ENCODE assay signal across 8 cellular contexts in genomic region chr12:112992541-112993398, GRCh38. TPM values are rescaled to one million over a fixed set of nuclear protein-coding genes. Genes with fewer than 3 reads are reported as not detected.
DNase-seq lines count a peak whose midpoint lies in the region; ATAC-seq, FAIRE-seq and TF ChIP-seq lines count a peak whose summit lies in the region.

No MANE protein-coding gene starts in this region.

- TF ChIP-seq RAD21 in A549 (conservative IDR thresholded peaks at IDR 0.05 in 1 of 2, IDR thresholded peaks at IDR 0.05 in 1 of 2), result peak; percentile 81 to 92
- peak; percentile 72 for TF ChIP-seq RAD21 in HepG2 (CRISPR knock-in tag; IDR thresholded peaks at IDR 0.05)

- WGBS in A549 (ENCODE audit: missing lambda C conversion rate), result 0% methylated on average over 2 of the region's 2 CpGs
- 0% methylated on average over 2 of the region's 2 CpGs for WGBS in HepG2 (ENCODE audit: low lambda C conversion rate)

- TF ChIP-seq CTCF in A549 (IDR thresholded peaks at IDR 0.05) (peak; percentile 81), WTC11 (IDR thresholded peaks at IDR 0.05) (peak; percentile 83), colonic mucosa (IDR thresholded peaks at IDR 0.05) (peak; percentile 85), HepG2 (CRISPR knock-in tag; IDR thresholded peaks at IDR 0.05) (peak; percentile 85)

- TF ChIP-seq POLR2A in A549 (IDR thresholded peaks at IDR 0.05; ENCODE audit: low read length), result no peak
- TF ChIP-seq POLR2A in GM12891 (IDR thresholded peaks at IDR 0.05; ENCODE audit: low read depth, low read length), result no peak
- TF ChIP-seq POLR2A in HepG2 (IDR thresholded peaks at IDR 0.05; ENCODE audit: insufficient read depth in 1 of 2, low read depth in 2 of 2, low read length in 2 of 2), result no peak

- H3K4me2 ChIP-seq in A549 (no peak overlapping the region), HepG2 (ENCODE audit: low read depth, low read length) (no peak overlapping the region)

- H3K27me3 ChIP-seq in colonic mucosa (no peaks in the 10 kb centered on the region), HepG2 (ENCODE audit: control insufficient read depth in 1 of 2, insufficient read depth in 2 of 2, low read length in 2 of 2) (0 out of 5 replicates have a peak, but pooled peaks cover 0 to 3% of the 10 kb centered on the region in 2 experiments)

- 0 out of 2 replicates have a peak, but pooled peaks cover 4% of the 10 kb centered on the region for H3K36me3 Mint-ChIP-seq in WTC11

- peaks cover 8% of the 10 kb centered on the region for H3K27me3 Mint-ChIP-seq in WTC11 (ENCODE audit: low read depth)

- peak; percentile 69 to 87; a peak in 4 of 6 replicates for ATAC-seq in A549
- peak; percentile 87 for ATAC-seq in WTC11
- ATAC-seq in HepG2, result peak; percentile 71
- ATAC-seq in GM21360 (IDR thresholded peaks at IDR 0.05; ENCODE audit: unreplicated experiment), result no peak

- no peak overlapping the region for H3K27ac ChIP-seq in A549
- no peak overlapping the region for H3K27ac ChIP-seq in colonic mucosa
- H3K27ac ChIP-seq in HepG2 (ENCODE audit: extremely low read length, insufficient read depth, low read length), result no peak overlapping the region

- intact Hi-C loops in colonic mucosa (cut with DNase I), result loop anchor here (5.0 kb wide), 1 partner anchor 40 kb away; no protein-coding TSS in a partner anchor
- intact Hi-C loops in HepG2 (cut with micrococcal nuclease; ENCODE audit: unreplicated experiment), result loop anchor here (1.0 to 2.0 kb wide), 3 partner anchors 39 to 106 kb away; no protein-coding TSS in a partner anchor

- TF ChIP-seq EP300 in A549 (IDR thresholded peaks at IDR 0.05), result no peak
- TF ChIP-seq EP300 in HepG2 (IDR thresholded peaks at IDR 0.05; ENCODE audit: low read depth in 2 of 2, low read length in 2 of 2), result no peak
- no peak for TF ChIP-seq EP300 in HepG2 (CRISPR knock-in tag; IDR thresholded peaks at IDR 0.05; ENCODE audit: borderline replicate concordance)

- DNase-seq in A549 (ENCODE audit: low read depth in 1 of 2, low spot score in 1 of 2), result peak; percentile 75 to 77
- no peak for DNase-seq in GM12891 (ENCODE audit: insufficient read length, low spot score)
- DNase-seq in NCI-H345 (lab: John Stamatoyannopoulos, UW), result peak; percentile 55
- DNase-seq in WTC11 (ENCODE audit: low spot score), result peak; percentile 83
- DNase-seq in colonic mucosa, result peak; percentile 72
- peak; percentile 63 for DNase-seq in HepG2 (ENCODE audit: low spot score)
- DNase-seq in stimulated activated CD8-positive, alpha-beta memory T cell treated with anti-CD3 and anti-CD28 coated beads, Interleukin-4, amount 100 ng/mL, for 24 hours (ENCODE audit: low read depth), result peak; percentile 26

- H3K36me3 ChIP-seq in colonic mucosa, result no peaks in the 10 kb centered on the region
- H3K36me3 ChIP-seq in HepG2 (replicated peaks in 1 of 2; ENCODE audit: control insufficient read depth in 1 of 2, insufficient read depth in 2 of 2, low read length in 2 of 2), result no peaks in the 10 kb centered on the region

- H3K4me3 ChIP-seq in A549 (no peak overlapping the region), colonic mucosa (no peak overlapping the region), HepG2 (replicated peaks in 1 of 3; ENCODE audit: insufficient read depth in 1 of 3, low read depth in 2 of 3, low read length in 3 of 3) (no peak overlapping the region)

- peaks cover 16% of the 10 kb centered on the region for H3K4me1 Mint-ChIP-seq in WTC11

- H3K4me1 ChIP-seq in A549, result no peaks in the 10 kb centered on the region
- no peaks in the 10 kb centered on the region for H3K4me1 ChIP-seq in colonic mucosa
- H3K4me1 ChIP-seq in HepG2 (ENCODE audit: insufficient read depth, low read length), result no peaks in the 10 kb centered on the region

- H3K9ac ChIP-seq in colonic mucosa (ENCODE audit: low read depth in 2 of 2, low read length in 2 of 2), result no peak overlapping the region
- no peak overlapping the region for H3K9ac ChIP-seq in HepG2 (ENCODE audit: insufficient read depth, low read depth, low read length)

- peaks cover 28% of the 10 kb centered on the region for H3K9me3 Mint-ChIP-seq in WTC11

- H3K79me2 ChIP-seq in HepG2 (ENCODE audit: insufficient read depth, low read length), result no peaks in the 10 kb centered on the region

- no TSS peak for BruUV-seq in HepG2 (replicated peaks; lab: Mats Ljungman, UMichigan)

- in situ Hi-C loops in HepG2 (cut with HindIII; ENCODE audit: extremely low pct_ligation_motif_present, low pct_unique_long_range_greater_than_20kb), result no loop called here

- no peaks in the 10 kb centered on the region for H4K20me1 ChIP-seq in HepG2 (ENCODE audit: insufficient read depth, low read length)

- H3K4me3 Mint-ChIP-seq in WTC11, result no peak overlapping the region

- CTCF ChIA-PET in A549 (lab: Yijun Ruan, JAX) (interaction anchor here (0.6 to 3.5 kb wide), 44 partner anchors 9 to 519 kb away, joined by 3 to 33 read pairs (median 4); partner anchors contain the start of genes DTX1, OAS2 and RASAL1), WTC11 (lab: Charles Lee) (interaction anchor here (0.5 to 3.7 kb wide), 98 partner anchors 8 to 795 kb away, joined by 3 to 52 read pairs (median 4); partner anchors contain the start of genes CFAP73, DDX54, DTX1 and OAS1), HepG2 (lab: Yijun Ruan, JAX; ENCODE audit: low intra/inter-chr PET ratio, low total read pairs) (interaction anchor here (1.2 to 4.2 kb wide), 3 partner anchors 10 to 92 kb away, joined by 5 to 44 read pairs (median 7); no protein-coding TSS in a partner anchor)

- POLR2A ChIA-PET in A549 (lab: Yijun Ruan, JAX), result interaction anchor here (1.0 kb wide), 1 partner anchor 161 kb away, joined by 3 read pairs; no protein-coding TSS in a partner anchor
- POLR2A ChIA-PET in WTC11 (lab: Charles Lee), result no interaction called here
- POLR2A ChIA-PET in HepG2 (lab: Yijun Ruan, JAX), result interaction anchor here (1.0 kb wide), 1 partner anchor 9 kb away, joined by 3 read pairs; no protein-coding TSS in a partner anchor

- peaks cover 6% of the 10 kb centered on the region for H3K9me3 ChIP-seq in A549
- H3K9me3 ChIP-seq in colonic mucosa, result no peaks in the 10 kb centered on the region
- H3K9me3 ChIP-seq in HepG2 (ENCODE audit: low read length), result no peaks in the 10 kb centered on the region

- H2AFZ ChIP-seq in HepG2 (ENCODE audit: low read length), result no peak overlapping the region

- H3K27ac Mint-ChIP-seq in WTC11, result no peak overlapping the region

- FAIRE-seq in A549 (lab: Jason Lieb, UNC) (no peak), GM12891 (lab: Jason Lieb, UNC) (peak; percentile 97), HepG2 (lab: Jason Lieb, UNC) (peak; percentile 85)

RNA-seq across cellular contexts. Expression of gene OAS2, which starts 14.5 kb away (rescaled TPM):
- polyA plus RNA-seq in A549 (2011; rRNA removed) (0.19 and 0.36 TPM in 2 replicates), A549 (2017; fragmentation: RNase III; extraction: RNeasy Plus Mini Kit Qiagen cat#74134 plus additional on column Dnase treatment) (0.05 TPM in 1 of 3 replicates, not detected in the others), HepG2 (2011; rRNA removed) (0.05 and 0.10 TPM in 2 replicates)
- polyA plus RNA-seq in A549 (2012; cell fraction: cytosol; rRNA removed), result 0.01 TPM in 2 replicates
- 0.10 and 0.16 TPM in 2 replicates for polyA plus RNA-seq in A549 (2012; cell fraction: nucleus; rRNA removed)
- 0.87 and 1.2 TPM in 2 replicates for polyA minus RNA-seq in A549 (2011; rRNA and poly(A)+ RNA removed)
- 53.3 TPM for polyA plus RNA-seq in GM12891 (2012; ENCODE audit: low read depth, missing spikeins)
- total RNA-seq in WTC11 (2021) (0.27 to 0.48 TPM (median 0.28 TPM) in 3 replicates), colonic mucosa (1 to 10 TPM; 3.0 to 3.2 TPM), HepG2 (2016; rRNA removed; fragmentation: Illumina TruSeq; extraction: Trizol) (0.24 and 0.44 TPM in 2 replicates)
- total RNA-seq in HepG2 (2016; cell fraction: cytosol; rRNA removed; fragmentation: Illumina TruSeq; extraction: Trizol; ENCODE audit: low read depth), result not detected in 2 replicates
- 0.11 TPM in 1 of 2 replicates, not detected in the other for total RNA-seq in HepG2 (2016; cell fraction: insoluble cytoplasmic fraction; rRNA removed; fragmentation: Illumina TruSeq; extraction: Trizol)
- total RNA-seq in HepG2 (2016; cell fraction: membrane; rRNA removed; fragmentation: Illumina TruSeq; extraction: Trizol), result 0.10 TPM in 1 of 2 replicates, not detected in the other
- not detected in 2 replicates for total RNA-seq in HepG2 (2016; cell fraction: nucleus; rRNA removed; fragmentation: Illumina TruSeq; extraction: Trizol)
- polyA plus RNA-seq in HepG2 (2011; cell fraction: cytosol; rRNA removed), result 0.07 and 0.09 TPM in 2 replicates
- polyA plus RNA-seq in HepG2 (2011; cell fraction: nucleus; rRNA removed), result 0.13 and 0.23 TPM in 2 replicates
- not detected in 2 replicates for polyA plus RNA-seq in HepG2 (2012)
- not detected in 2 replicates for polyA plus RNA-seq in HepG2 (2016; cell fraction: cytosol; fragmentation: Illumina TruSeq; extraction: Trizol; ENCODE audit: low read depth)
- 0.20 TPM in 1 of 2 replicates, not detected in the other for polyA plus RNA-seq in HepG2 (2016; cell fraction: insoluble cytoplasmic fraction; fragmentation: Illumina TruSeq; extraction: Trizol; ENCODE audit: low read depth)
- polyA plus RNA-seq in HepG2 (2016; cell fraction: membrane; fragmentation: Illumina TruSeq; extraction: Trizol; ENCODE audit: low read depth), result not detected in 2 replicates
- polyA plus RNA-seq in HepG2 (2016; cell fraction: nucleus; fragmentation: Illumina TruSeq; extraction: Trizol; ENCODE audit: insufficient read depth, low read depth), result not detected in 2 replicates
- 0.98 TPM in 1 of 2 replicates, not detected in the other for polyA minus RNA-seq in HepG2 (2011; rRNA and poly(A)+ RNA removed; ENCODE audit: low replicate concordance)
- polyA minus RNA-seq in HepG2 (2011; cell fraction: cytosol; rRNA and poly(A)+ RNA removed), result not detected in 2 replicates
- polyA minus RNA-seq in HepG2 (2011; cell fraction: nucleus; rRNA and poly(A)+ RNA removed), result not detected in 2 replicates

RNA-seq across cellular contexts. Expression of gene OAS3, which starts 54.5 kb away (rescaled TPM):
- 36.7 and 38.9 TPM in 2 replicates for polyA plus RNA-seq in A549 (2011; rRNA removed)
- 31.8 and 38.7 TPM in 2 replicates for polyA plus RNA-seq in A549 (2012; cell fraction: cytosol; rRNA removed)
- polyA plus RNA-seq in A549 (2012; cell fraction: nucleus; rRNA removed), result 46.2 and 52.9 TPM in 2 replicates
- 22.7 to 23.3 TPM (median 22.9 TPM) in 3 replicates for polyA plus RNA-seq in A549 (2017; fragmentation: RNase III; extraction: RNeasy Plus Mini Kit Qiagen cat#74134 plus additional on column Dnase treatment)
- polyA minus RNA-seq in A549 (2011; rRNA and poly(A)+ RNA removed), result 74.6 and 81.2 TPM in 2 replicates
- 24.1 TPM for polyA plus RNA-seq in GM12891 (2012; ENCODE audit: low read depth, missing spikeins)
- total RNA-seq in WTC11 (2021), result 1.2 to 1.6 TPM (median 1.4 TPM) in 3 replicates
- total RNA-seq in colonic mucosa, result 10 to 100 TPM; 15.2 to 39.1 TPM
- 10.5 and 16.7 TPM in 2 replicates for total RNA-seq in HepG2 (2016; rRNA removed; fragmentation: Illumina TruSeq; extraction: Trizol)
- total RNA-seq in HepG2 (2016; cell fraction: cytosol; rRNA removed; fragmentation: Illumina TruSeq; extraction: Trizol; ENCODE audit: low read depth), result 0.79 and 0.81 TPM in 2 replicates
- 11.3 and 14.6 TPM in 2 replicates for total RNA-seq in HepG2 (2016; cell fraction: insoluble cytoplasmic fraction; rRNA removed; fragmentation: Illumina TruSeq; extraction: Trizol)
- total RNA-seq in HepG2 (2016; cell fraction: membrane; rRNA removed; fragmentation: Illumina TruSeq; extraction: Trizol), result 3.8 and 3.9 TPM in 2 replicates
- 8.6 and 11.6 TPM in 2 replicates for total RNA-seq in HepG2 (2016; cell fraction: nucleus; rRNA removed; fragmentation: Illumina TruSeq; extraction: Trizol)
- 4.8 and 6.7 TPM in 2 replicates for polyA plus RNA-seq in HepG2 (2011; rRNA removed)
- polyA plus RNA-seq in HepG2 (2011; cell fraction: cytosol; rRNA removed), result 3.6 TPM in 2 replicates
- polyA plus RNA-seq in HepG2 (2011; cell fraction: nucleus; rRNA removed), result 16.1 and 17.1 TPM in 2 replicates
- polyA plus RNA-seq in HepG2 (2012), result 4.8 and 5.6 TPM in 2 replicates
- 0.70 and 0.71 TPM in 2 replicates for polyA plus RNA-seq in HepG2 (2016; cell fraction: cytosol; fragmentation: Illumina TruSeq; extraction: Trizol; ENCODE audit: low read depth)
- 12.8 and 14.3 TPM in 2 replicates for polyA plus RNA-seq in HepG2 (2016; cell fraction: insoluble cytoplasmic fraction; fragmentation: Illumina TruSeq; extraction: Trizol; ENCODE audit: low read depth)
- polyA plus RNA-seq in HepG2 (2016; cell fraction: membrane; fragmentation: Illumina TruSeq; extraction: Trizol; ENCODE audit: low read depth), result 2.1 and 2.2 TPM in 2 replicates
- 10.5 and 12.9 TPM in 2 replicates for polyA plus RNA-seq in HepG2 (2016; cell fraction: nucleus; fragmentation: Illumina TruSeq; extraction: Trizol; ENCODE audit: insufficient read depth, low read depth)
- polyA minus RNA-seq in HepG2 (2011; rRNA and poly(A)+ RNA removed; ENCODE audit: low replicate concordance), result 35.2 and 111 TPM in 2 replicates
- 6.7 and 6.8 TPM in 2 replicates for polyA minus RNA-seq in HepG2 (2011; cell fraction: cytosol; rRNA and poly(A)+ RNA removed)
- 12.4 and 16.2 TPM in 2 replicates for polyA minus RNA-seq in HepG2 (2011; cell fraction: nucleus; rRNA and poly(A)+ RNA removed)
